Comparison of ENCODE assay signal across 1 cellular context in the genomic region with DNA sequence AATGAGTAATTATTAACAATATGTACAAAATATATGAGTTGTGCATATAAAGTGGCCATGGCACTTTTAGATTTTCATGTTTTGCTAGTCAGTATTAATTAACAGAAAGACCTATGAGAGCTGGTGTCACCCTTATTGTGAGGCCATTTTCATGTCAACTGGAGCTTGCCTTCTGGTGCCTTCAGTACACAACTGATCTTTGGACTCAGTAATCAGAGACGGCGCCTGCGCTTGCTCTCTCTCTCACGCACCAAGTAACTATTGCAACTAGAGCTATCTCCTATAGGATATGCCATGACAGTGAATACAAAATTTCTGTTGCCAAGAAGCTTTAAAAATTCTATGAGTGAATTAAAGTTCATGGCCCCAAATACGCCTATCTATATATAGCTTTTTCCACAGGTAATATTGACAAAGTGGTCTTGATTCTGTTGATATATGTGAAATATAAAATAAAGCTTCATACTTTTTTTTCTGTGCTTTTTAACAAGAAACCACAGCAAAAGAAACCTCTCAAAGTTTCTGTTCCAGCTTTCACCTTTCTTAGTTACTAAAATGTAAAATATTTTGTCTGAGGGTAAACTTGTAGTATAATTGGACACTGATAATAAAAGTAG.
TF ChIP-seq lines count a peak whose summit lies in the region.

No MANE protein-coding gene starts in this region.

TF ChIP-seq in HepG2, 621 proteins besides CTCF, POLR2A, EP300 and RAD21 (continued from another document and continues in another):
- TF ChIP-seq, protein P1, sequence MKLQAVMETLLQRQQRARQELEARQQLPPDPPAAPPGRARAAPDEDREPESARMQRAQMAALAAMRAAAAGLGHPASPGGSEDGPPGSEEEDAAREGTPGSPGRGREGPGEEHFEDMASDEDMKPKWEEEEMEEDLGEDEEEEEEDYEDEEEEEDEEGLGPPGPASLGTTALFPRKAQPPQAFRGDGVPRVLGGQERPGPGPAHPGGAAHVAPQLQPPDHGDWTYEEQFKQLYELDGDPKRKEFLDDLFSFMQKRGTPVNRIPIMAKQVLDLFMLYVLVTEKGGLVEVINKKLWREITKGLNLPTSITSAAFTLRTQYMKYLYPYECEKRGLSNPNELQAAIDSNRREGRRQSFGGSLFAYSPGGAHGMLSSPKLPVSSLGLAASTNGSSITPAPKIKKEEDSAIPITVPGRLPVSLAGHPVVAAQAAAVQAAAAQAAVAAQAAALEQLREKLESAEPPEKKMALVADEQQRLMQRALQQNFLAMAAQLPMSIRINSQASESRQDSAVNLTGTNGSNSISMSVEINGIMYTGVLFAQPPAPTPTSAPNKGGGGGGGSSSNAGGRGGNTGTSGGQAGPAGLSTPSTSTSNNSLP (IDR thresholded peaks at IDR 0.05; ENCODE audit: low read depth, low read length), result peak; percentile 56; the same call in 1 of the 2 replicates
- TF ChIP-seq ZNF709 (CRISPR knock-in tag; IDR thresholded peaks at IDR 0.05) (no peak), KDM6A (CRISPR knock-in tag; IDR thresholded peaks at IDR 0.05; ENCODE audit: low read depth) (0 out of 2 replicates have a peak, but pooled peaks have one; percentile 69), RBFOX2 (IDR thresholded peaks at IDR 0.05; ENCODE audit: low read depth, low read length) (no peak), GATAD2A (CRISPR knock-in tag; IDR thresholded peaks at IDR 0.05) (peak; percentile 84), TGIF2 (CRISPR knock-in tag; IDR thresholded peaks at IDR 0.05) (peak; percentile 59; the same call in 1 of the 2 replicates), MTF2 (CRISPR knock-in tag; IDR thresholded peaks at IDR 0.05; ENCODE audit: borderline replicate concordance) (no peak), ZNF260 (CRISPR knock-in tag; IDR thresholded peaks at IDR 0.05; ENCODE audit: borderline replicate concordance, low read depth) (no peak), TCF12 (IDR thresholded peaks at IDR 0.05) (no peak), TCF12 (CRISPR knock-in tag; IDR thresholded peaks at IDR 0.05) (no peak), CREB1 (IDR thresholded peaks at IDR 0.05) (no peak), CREB1 (CRISPR knock-in tag; IDR thresholded peaks at IDR 0.05) (peak; percentile 56), ZFP37 (CRISPR knock-in tag; IDR thresholded peaks at IDR 0.05; ENCODE audit: borderline replicate concordance) (no peak), SAP130 (CRISPR knock-in tag; IDR thresholded peaks at IDR 0.05; ENCODE audit: low read depth) (peak; percentile 94), ZNF24 (IDR thresholded peaks at IDR 0.05) (no peak)
- TF ChIP-seq, protein P2, sequence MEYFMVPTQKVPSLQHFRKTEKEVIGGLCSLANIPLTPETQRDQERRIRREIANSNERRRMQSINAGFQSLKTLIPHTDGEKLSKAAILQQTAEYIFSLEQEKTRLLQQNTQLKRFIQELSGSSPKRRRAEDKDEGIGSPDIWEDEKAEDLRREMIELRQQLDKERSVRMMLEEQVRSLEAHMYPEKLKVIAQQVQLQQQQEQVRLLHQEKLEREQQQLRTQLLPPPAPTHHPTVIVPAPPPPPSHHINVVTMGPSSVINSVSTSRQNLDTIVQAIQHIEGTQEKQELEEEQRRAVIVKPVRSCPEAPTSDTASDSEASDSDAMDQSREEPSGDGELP (IDR thresholded peaks at IDR 0.05; ENCODE audit: borderline replicate concordance, low read depth), result 0 out of 2 replicates have a peak, but pooled peaks have one; percentile 17
- TF ChIP-seq, protein P3, sequence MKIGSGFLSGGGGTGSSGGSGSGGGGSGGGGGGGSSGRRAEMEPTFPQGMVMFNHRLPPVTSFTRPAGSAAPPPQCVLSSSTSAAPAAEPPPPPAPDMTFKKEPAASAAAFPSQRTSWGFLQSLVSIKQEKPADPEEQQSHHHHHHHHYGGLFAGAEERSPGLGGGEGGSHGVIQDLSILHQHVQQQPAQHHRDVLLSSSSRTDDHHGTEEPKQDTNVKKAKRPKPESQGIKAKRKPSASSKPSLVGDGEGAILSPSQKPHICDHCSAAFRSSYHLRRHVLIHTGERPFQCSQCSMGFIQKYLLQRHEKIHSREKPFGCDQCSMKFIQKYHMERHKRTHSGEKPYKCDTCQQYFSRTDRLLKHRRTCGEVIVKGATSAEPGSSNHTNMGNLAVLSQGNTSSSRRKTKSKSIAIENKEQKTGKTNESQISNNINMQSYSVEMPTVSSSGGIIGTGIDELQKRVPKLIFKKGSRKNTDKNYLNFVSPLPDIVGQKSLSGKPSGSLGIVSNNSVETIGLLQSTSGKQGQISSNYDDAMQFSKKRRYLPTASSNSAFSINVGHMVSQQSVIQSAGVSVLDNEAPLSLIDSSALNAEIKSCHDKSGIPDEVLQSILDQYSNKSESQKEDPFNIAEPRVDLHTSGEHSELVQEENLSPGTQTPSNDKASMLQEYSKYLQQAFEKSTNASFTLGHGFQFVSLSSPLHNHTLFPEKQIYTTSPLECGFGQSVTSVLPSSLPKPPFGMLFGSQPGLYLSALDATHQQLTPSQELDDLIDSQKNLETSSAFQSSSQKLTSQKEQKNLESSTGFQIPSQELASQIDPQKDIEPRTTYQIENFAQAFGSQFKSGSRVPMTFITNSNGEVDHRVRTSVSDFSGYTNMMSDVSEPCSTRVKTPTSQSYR (CRISPR knock-in tag; IDR thresholded peaks at IDR 0.05; ENCODE audit: borderline replicate concordance), result no peak; the same call in 1 of the 2 replicates
- TF ChIP-seq, protein P4, sequence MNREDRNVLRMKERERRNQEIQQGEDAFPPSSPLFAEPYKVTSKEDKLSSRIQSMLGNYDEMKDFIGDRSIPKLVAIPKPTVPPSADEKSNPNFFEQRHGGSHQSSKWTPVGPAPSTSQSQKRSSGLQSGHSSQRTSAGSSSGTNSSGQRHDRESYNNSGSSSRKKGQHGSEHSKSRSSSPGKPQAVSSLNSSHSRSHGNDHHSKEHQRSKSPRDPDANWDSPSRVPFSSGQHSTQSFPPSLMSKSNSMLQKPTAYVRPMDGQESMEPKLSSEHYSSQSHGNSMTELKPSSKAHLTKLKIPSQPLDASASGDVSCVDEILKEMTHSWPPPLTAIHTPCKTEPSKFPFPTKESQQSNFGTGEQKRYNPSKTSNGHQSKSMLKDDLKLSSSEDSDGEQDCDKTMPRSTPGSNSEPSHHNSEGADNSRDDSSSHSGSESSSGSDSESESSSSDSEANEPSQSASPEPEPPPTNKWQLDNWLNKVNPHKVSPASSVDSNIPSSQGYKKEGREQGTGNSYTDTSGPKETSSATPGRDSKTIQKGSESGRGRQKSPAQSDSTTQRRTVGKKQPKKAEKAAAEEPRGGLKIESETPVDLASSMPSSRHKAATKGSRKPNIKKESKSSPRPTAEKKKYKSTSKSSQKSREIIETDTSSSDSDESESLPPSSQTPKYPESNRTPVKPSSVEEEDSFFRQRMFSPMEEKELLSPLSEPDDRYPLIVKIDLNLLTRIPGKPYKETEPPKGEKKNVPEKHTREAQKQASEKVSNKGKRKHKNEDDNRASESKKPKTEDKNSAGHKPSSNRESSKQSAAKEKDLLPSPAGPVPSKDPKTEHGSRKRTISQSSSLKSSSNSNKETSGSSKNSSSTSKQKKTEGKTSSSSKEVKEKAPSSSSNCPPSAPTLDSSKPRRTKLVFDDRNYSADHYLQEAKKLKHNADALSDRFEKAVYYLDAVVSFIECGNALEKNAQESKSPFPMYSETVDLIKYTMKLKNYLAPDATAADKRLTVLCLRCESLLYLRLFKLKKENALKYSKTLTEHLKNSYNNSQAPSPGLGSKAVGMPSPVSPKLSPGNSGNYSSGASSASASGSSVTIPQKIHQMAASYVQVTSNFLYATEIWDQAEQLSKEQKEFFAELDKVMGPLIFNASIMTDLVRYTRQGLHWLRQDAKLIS (CRISPR knock-in tag; IDR thresholded peaks at IDR 0.05), result no peak
- TF ChIP-seq, protein P5, sequence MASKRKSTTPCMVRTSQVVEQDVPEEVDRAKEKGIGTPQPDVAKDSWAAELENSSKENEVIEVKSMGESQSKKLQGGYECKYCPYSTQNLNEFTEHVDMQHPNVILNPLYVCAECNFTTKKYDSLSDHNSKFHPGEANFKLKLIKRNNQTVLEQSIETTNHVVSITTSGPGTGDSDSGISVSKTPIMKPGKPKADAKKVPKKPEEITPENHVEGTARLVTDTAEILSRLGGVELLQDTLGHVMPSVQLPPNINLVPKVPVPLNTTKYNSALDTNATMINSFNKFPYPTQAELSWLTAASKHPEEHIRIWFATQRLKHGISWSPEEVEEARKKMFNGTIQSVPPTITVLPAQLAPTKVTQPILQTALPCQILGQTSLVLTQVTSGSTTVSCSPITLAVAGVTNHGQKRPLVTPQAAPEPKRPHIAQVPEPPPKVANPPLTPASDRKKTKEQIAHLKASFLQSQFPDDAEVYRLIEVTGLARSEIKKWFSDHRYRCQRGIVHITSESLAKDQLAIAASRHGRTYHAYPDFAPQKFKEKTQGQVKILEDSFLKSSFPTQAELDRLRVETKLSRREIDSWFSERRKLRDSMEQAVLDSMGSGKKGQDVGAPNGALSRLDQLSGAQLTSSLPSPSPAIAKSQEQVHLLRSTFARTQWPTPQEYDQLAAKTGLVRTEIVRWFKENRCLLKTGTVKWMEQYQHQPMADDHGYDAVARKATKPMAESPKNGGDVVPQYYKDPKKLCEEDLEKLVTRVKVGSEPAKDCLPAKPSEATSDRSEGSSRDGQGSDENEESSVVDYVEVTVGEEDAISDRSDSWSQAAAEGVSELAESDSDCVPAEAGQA (IDR thresholded peaks at IDR 0.05; ENCODE audit: low read depth), result no peak
- TF ChIP-seq, protein P5 (CRISPR knock-in tag; IDR thresholded peaks at IDR 0.05; ENCODE audit: borderline replicate concordance), result no peak
- TF ChIP-seq, protein P6, sequence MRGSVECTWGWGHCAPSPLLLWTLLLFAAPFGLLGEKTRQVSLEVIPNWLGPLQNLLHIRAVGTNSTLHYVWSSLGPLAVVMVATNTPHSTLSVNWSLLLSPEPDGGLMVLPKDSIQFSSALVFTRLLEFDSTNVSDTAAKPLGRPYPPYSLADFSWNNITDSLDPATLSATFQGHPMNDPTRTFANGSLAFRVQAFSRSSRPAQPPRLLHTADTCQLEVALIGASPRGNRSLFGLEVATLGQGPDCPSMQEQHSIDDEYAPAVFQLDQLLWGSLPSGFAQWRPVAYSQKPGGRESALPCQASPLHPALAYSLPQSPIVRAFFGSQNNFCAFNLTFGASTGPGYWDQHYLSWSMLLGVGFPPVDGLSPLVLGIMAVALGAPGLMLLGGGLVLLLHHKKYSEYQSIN (CRISPR knock-in tag; IDR thresholded peaks at IDR 0.05; ENCODE audit: borderline replicate concordance), result no peak
- TF ChIP-seq, protein P7, sequence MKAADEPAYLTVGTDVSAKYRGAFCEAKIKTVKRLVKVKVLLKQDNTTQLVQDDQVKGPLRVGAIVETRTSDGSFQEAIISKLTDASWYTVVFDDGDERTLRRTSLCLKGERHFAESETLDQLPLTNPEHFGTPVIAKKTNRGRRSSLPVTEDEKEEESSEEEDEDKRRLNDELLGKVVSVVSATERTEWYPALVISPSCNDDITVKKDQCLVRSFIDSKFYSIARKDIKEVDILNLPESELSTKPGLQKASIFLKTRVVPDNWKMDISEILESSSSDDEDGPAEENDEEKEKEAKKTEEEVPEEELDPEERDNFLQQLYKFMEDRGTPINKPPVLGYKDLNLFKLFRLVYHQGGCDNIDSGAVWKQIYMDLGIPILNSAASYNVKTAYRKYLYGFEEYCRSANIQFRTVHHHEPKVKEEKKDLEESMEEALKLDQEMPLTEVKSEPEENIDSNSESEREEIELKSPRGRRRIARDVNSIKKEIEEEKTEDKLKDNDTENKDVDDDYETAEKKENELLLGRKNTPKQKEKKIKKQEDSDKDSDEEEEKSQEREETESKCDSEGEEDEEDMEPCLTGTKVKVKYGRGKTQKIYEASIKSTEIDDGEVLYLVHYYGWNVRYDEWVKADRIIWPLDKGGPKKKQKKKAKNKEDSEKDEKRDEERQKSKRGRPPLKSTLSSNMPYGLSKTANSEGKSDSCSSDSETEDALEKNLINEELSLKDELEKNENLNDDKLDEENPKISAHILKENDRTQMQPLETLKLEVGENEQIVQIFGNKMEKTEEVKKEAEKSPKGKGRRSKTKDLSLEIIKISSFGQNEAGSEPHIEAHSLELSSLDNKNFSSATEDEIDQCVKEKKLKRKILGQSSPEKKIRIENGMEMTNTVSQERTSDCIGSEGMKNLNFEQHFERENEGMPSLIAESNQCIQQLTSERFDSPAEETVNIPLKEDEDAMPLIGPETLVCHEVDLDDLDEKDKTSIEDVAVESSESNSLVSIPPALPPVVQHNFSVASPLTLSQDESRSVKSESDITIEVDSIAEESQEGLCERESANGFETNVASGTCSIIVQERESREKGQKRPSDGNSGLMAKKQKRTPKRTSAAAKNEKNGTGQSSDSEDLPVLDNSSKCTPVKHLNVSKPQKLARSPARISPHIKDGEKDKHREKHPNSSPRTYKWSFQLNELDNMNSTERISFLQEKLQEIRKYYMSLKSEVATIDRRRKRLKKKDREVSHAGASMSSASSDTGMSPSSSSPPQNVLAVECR (CRISPR knock-in tag; IDR thresholded peaks at IDR 0.05; ENCODE audit: borderline replicate concordance), result peak; percentile 45; the same call in 1 of the 2 replicates
- TF ChIP-seq, protein P8, sequence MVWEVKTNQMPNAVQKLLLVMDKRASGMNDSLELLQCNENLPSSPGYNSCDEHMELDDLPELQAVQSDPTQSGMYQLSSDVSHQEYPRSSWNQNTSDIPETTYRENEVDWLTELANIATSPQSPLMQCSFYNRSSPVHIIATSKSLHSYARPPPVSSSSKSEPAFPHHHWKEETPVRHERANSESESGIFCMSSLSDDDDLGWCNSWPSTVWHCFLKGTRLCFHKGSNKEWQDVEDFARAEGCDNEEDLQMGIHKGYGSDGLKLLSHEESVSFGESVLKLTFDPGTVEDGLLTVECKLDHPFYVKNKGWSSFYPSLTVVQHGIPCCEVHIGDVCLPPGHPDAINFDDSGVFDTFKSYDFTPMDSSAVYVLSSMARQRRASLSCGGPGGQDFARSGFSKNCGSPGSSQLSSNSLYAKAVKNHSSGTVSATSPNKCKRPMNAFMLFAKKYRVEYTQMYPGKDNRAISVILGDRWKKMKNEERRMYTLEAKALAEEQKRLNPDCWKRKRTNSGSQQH (CRISPR knock-in tag; IDR thresholded peaks at IDR 0.05; ENCODE audit: low read depth), result no peak
- TF ChIP-seq, protein P9, sequence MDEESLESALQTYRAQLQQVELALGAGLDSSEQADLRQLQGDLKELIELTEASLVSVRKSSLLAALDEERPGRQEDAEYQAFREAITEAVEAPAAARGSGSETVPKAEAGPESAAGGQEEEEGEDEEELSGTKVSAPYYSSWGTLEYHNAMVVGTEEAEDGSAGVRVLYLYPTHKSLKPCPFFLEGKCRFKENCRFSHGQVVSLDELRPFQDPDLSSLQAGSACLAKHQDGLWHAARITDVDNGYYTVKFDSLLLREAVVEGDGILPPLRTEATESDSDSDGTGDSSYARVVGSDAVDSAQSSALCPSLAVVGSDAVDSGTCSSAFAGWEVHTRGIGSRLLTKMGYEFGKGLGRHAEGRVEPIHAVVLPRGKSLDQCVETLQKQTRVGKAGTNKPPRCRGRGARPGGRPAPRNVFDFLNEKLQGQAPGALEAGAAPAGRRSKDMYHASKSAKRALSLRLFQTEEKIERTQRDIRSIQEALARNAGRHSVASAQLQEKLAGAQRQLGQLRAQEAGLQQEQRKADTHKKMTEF (CRISPR knock-in tag; IDR thresholded peaks at IDR 0.05), result peak; percentile 41; the same call in 1 of the 2 replicates
